In the genomic region with DNA sequence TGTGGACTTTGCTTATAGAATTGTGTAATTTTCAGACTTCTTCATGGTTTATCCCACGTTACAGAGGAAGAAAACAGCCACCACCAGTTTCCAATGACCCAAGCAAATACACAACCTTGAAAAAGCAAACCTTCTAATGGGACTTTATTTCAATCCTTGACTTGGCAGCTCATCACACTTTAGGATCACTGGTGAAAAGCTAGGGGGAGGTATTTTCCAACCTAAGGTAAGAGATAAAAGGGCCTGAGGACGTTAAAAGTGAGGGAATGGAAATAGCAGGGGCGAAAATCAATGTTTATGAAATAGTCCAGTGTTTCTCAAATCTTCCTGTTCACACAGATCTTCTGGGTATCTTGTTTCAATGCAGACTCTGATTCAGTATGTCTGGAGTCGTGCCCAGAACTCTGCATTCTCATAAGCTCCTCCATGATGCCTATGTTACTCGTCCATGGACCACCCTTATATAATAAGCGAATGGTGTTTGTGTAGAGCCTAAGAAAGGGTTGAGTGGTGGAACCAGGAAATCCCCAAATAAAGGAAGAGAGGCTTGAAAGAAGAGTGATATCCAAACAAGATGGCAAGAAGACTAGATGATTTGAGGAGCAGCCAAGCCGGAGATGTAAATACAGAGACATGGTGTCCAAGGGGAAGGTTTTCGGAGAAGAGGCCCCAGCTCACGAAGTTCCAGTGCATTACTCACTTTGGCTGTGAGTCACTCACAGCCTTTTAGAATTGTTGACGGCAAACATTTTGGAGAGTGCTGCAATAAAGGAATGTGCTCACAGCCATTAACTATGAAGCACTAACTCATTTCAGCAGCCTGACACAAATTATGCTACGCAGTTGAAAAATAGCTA, we compare ENCODE assay signal across 14 cellular contexts.
DNase-seq lines count a peak whose midpoint lies in the region; ATAC-seq, FAIRE-seq and TF ChIP-seq lines count a peak whose summit lies in the region.
"Had no signal": no experiment of that assay in that cellular context is flagged by ENCODE, and none has a peak within 500 bp of the region (broad histone marks: within the 10 kb centered on the region; RNA-seq: fewer than 3 reads in every experiment).

No MANE protein-coding gene starts in this region.

- H3K36me3 ChIP-seq in SJSA1 (no peaks in the 10 kb centered on the region), pancreas (no peaks in the 10 kb centered on the region)
- H3K36me3 ChIP-seq: HAP-1, neural progenitor cell had no signal

- TF ChIP-seq CTCF in fibroblast of the aortic adventitia (IDR thresholded peaks at IDR 0.05; ENCODE audit: insufficient read depth, low read length) (no peak), pancreas (IDR thresholded peaks at IDR 0.05) (no peak)

- H3K4me3 ChIP-seq in SJSA1: no peak overlapping the region
- no peak overlapping the region for H3K4me3 ChIP-seq in fibroblast of the aortic adventitia (ENCODE audit: low read depth, low read length)
- H3K4me3 ChIP-seq in pancreas: no peak overlapping the region
- H3K4me3 ChIP-seq: HAP-1, neural progenitor cell had no signal

- 43 to 48% methylated on average over 11 of the region's 11 CpGs for WGBS in pancreas, 2 donors

- FAIRE-seq in pancreas (lab: Jason Lieb, UNC): no peak
- FAIRE-seq: frontal cortex had no signal

- ATAC-seq in pancreas: peak in 3 of 4 donors; percentile 67 to 69 (median 69)
- ATAC-seq in GM18498 (IDR thresholded peaks at IDR 0.05; ENCODE audit: unreplicated experiment): no peak
- ATAC-seq in activated naive CD4-positive, alpha-beta T cell treated with anti-CD3 and anti-CD28 coated beads, Interleukin-2, amount 50 U/mL, for 72 hours: no peak
- ATAC-seq in HG02798 (IDR thresholded peaks at IDR 0.05; ENCODE audit: poor library complexity, unreplicated experiment): no peak
- ATAC-seq: activated T-cell treated with anti-CD3 and anti-CD28 coated beads, Interleukin-2, amount 50 U/mL, for 72 hours had no signal

- intact Hi-C loops in pancreas (cut with DNase I): no loop called here

- H3K27me3 ChIP-seq in SJSA1 (replicated peaks): no peaks in the 10 kb centered on the region
- H3K27me3 ChIP-seq in pancreas: no peaks in the 10 kb centered on the region
- H3K27me3 ChIP-seq: neural progenitor cell had no signal

- H3K36me3 Mint-ChIP-seq in activated naive CD4-positive, alpha-beta T cell treated with anti-CD3 and anti-CD28 coated beads, Interleukin-2, amount 50 U/mL, for 72 hours: no peaks in the 10 kb centered on the region
- H3K36me3 Mint-ChIP-seq: neural progenitor cell had no signal

- H3K27ac Mint-ChIP-seq in activated naive CD4-positive, alpha-beta T cell treated with anti-CD3 and anti-CD28 coated beads, Interleukin-2, amount 50 U/mL, for 72 hours: no peak overlapping the region
- H3K27ac Mint-ChIP-seq: activated T-cell treated with anti-CD3 and anti-CD28 coated beads, Interleukin-2, amount 50 U/mL, for 72 hours; neural progenitor cell had no signal

- DNase-seq in Ammon's horn (ENCODE audit: low spot score) (peak; percentile 25), SJSA1 (ENCODE audit: low read depth in 1 of 2, low spot score in 2 of 2) (peak; percentile 57 to 64), fibroblast of the aortic adventitia (ENCODE audit: low read depth) (peak; percentile 92), pancreas (peak in 1 of 6 donors; percentile 12), NCI-H2171 treated with DMSO at 0.1 percent for 48 hours (lab: John Stamatoyannopoulos, UW) (no peak)
- no peak for DNase-seq in activated naive CD4-positive, alpha-beta T cell treated with anti-CD3 and anti-CD28 coated beads, Interleukin-2, amount 50 U/mL, for 72 hours (ENCODE audit: low spot score in 2 of 2)
- DNase-seq: activated T-cell treated with anti-CD3 and anti-CD28 coated beads, Interleukin-2, amount 50 U/mL, for 72 hours; Caco-2; T-helper 9 cell had no signal

- peak overlapping the region; percentile 70 for H3K27ac ChIP-seq in SJSA1
- peak overlapping the region in 1 of 4 donors; percentile 7 for H3K27ac ChIP-seq in pancreas
- H3K27ac ChIP-seq: neural progenitor cell had no signal

- H3K9me3 Mint-ChIP-seq in activated naive CD4-positive, alpha-beta T cell treated with anti-CD3 and anti-CD28 coated beads, Interleukin-2, amount 50 U/mL, for 72 hours: peaks cover 3 to 4% of the 10 kb centered on the region in 2 donors
- H3K9me3 Mint-ChIP-seq: neural progenitor cell had no signal

- H3K9me3 ChIP-seq in SJSA1 (replicated peaks) (no peaks in the 10 kb centered on the region), pancreas (no peaks in the 10 kb centered on the region)
- H3K9me3 ChIP-seq: Caco-2, HAP-1 had no signal

- H3K4me1 ChIP-seq in SJSA1 (replicated peaks) (peaks cover 28% of the 10 kb centered on the region), pancreas (no peaks in the 10 kb centered on the region)
- H3K4me1 ChIP-seq: Caco-2, HAP-1, neural progenitor cell had no signal

Comparison
In these comparisons a context has a peak if more than half of its experiments do, and no peak if none do; other contexts are left out.
1. DNase-seq: peak in Ammon's horn (single experiment), SJSA1 (2 of 2) and fibroblast of the aortic adventitia (single experiment); none in activated naive CD4-positive, alpha-beta T cell treated with anti-CD3 and anti-CD28 coated beads, Interleukin-2, amount 50 U/mL, for 72 hours (0 of 2) and NCI-H2171 treated with DMSO at 0.1 percent for 48 hours (single experiment).
2. ATAC-seq: peak in pancreas (3 of 4); none in GM18498 (single experiment), activated naive CD4-positive, alpha-beta T cell treated with anti-CD3 and anti-CD28 coated beads, Interleukin-2, amount 50 U/mL, for 72 hours (0 of 2) and HG02798 (single experiment).